ENCODE assay signal across 39 cellular contexts in the genomic region with DNA sequence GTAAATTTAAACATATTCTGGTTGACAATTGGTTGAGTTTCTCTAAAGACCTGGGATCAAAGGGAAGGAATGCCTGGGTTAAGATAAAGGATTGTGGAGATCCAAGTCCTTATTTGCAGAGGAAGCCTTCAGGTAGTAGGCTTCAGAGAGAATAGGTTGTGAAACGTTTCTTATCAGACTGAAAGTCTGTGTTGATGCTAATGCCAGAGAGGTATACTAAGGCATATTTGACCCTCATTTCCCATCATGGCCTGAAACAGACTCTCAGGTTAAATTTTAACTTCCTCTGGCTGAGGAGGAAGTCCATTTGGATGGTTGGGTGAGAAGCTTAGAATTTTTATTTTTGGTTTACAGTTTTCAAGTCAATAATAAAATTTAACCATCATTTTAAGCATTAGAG. TPM values are rescaled to one million over a fixed set of nuclear protein-coding genes. Genes with fewer than 3 reads are reported as not detected.
"Had no signal": no experiment of that assay in that cellular context is flagged by ENCODE, and none has a peak within 500 bp of the region (broad histone marks: within the 10 kb centered on the region; RNA-seq: fewer than 3 reads in every experiment).

No MANE protein-coding gene starts in this region.

- H3K4me3 Mint-ChIP-seq: activated B cell treated with CpG ODN at 0.5 μM for 24 hours; activated CD4-positive, alpha-beta memory T cell treated with anti-CD3 and anti-CD28 coated beads for 36 hours; activated naive CD4-positive, alpha-beta T cell treated with anti-CD3 and anti-CD28 coated beads for 36 hours; activated T-cell treated with anti-CD3 and anti-CD28 coated beads, Interleukin-2, amount 50 U/mL, for 4 hours; activated T-helper 1 cell treated with anti-CD3 and anti-CD28 coated beads, Interleukin-12 subunit alpha, Interleukin-12 subunit beta, Interleukin-2, Interleukin-4 antibody, amounts not matched to agents 30 ng/mL and 10 ng/mL and 1 ng/mL, durations not matched to agents 14 hours and 24 hours and 36 hours had no signal

- H3K4me1 Mint-ChIP-seq: activated B cell treated with CpG ODN at 0.5 μM for 24 hours had no signal

- H3K27ac ChIP-seq: adrenal gland, body of pancreas, breast epithelium, KMS-11, RWPE1, VCaP had no signal

- H3K9me3 ChIP-seq: adrenal gland, body of pancreas, breast epithelium had no signal

- FAIRE-seq: astrocyte, RCC 7860 had no signal

- H3K36me3 ChIP-seq: adrenal gland, breast epithelium had no signal

- DNase-seq: activated B cell treated with CpG ODN at 0.5 μM for 24 hours; activated CD4-positive, alpha-beta memory T cell treated with anti-CD3 and anti-CD28 coated beads for 36 hours; activated CD4-positive, alpha-beta T cell treated with anti-CD3 and anti-CD28 coated beads for 4 hours; activated CD4-positive, alpha-beta T cell treated with anti-CD3 and anti-CD28 coated beads, Interleukin-2, amount 50 U/mL, for 1 hour; activated CD4-positive, CD25-positive, alpha-beta regulatory T cell treated with anti-CD3 and anti-CD28 coated beads, Interleukin-2, amount 50 U/mL, for 72 hours; activated CD8-positive, alpha-beta memory T cell treated with anti-CD3 and anti-CD28 coated beads, Interleukin-2, amount 50 U/mL, for 4 hours; activated gamma-delta T cell treated with Interleukin-2 at 50 U/mL for 16 hours; activated naive CD4-positive, alpha-beta T cell treated with anti-CD3 and anti-CD28 coated beads for 36 hours; activated T-cell treated with anti-CD3 and anti-CD28 coated beads for 4 hours; activated T-cell treated with anti-CD3 and anti-CD28 coated beads, Interleukin-2, amount 50 U/mL, for 4 hours; adrenal gland; body of pancreas; MM.1S; MV-4-11; NCI-H1092; NCI-H1436 treated with DMSO at 0.1 percent for 48 hours; NCI-H1694 treated with DMSO at 0.1 percent for 48 hours; NCI-H2029; NCI-H345; NCI-H524 treated with DMSO at 0.1 percent for 48 hours; PC-3; SIG-M5; SW 1271; T-helper 1 cell; T-helper 2 cell; T-helper 9 cell had no signal

- H3K27me3 Mint-ChIP-seq: activated B cell treated with CpG ODN at 0.5 μM for 24 hours; activated CD4-positive, alpha-beta memory T cell treated with anti-CD3 and anti-CD28 coated beads for 36 hours had no signal

- H3K4me2 ChIP-seq: KMS-11 had no signal

- H3K36me3 Mint-ChIP-seq: activated CD4-positive, alpha-beta memory T cell treated with anti-CD3 and anti-CD28 coated beads for 36 hours; activated naive CD4-positive, alpha-beta T cell treated with anti-CD3 and anti-CD28 coated beads, Interleukin-2, amount 50 U/mL, for 72 hours had no signal

- H3K9ac ChIP-seq: KMS-11 had no signal

- H3K4me3 ChIP-seq: adrenal gland, body of pancreas, breast epithelium had no signal

- H3K4me1 ChIP-seq: adrenal gland, body of pancreas, breast epithelium had no signal

- H3K27me3 ChIP-seq: adrenal gland, body of pancreas, breast epithelium had no signal

- H3K9me3 Mint-ChIP-seq: activated B cell treated with CpG ODN at 0.5 μM for 24 hours; activated CD4-positive, alpha-beta memory T cell treated with anti-CD3 and anti-CD28 coated beads for 36 hours; activated naive CD4-positive, alpha-beta T cell treated with anti-CD3 and anti-CD28 coated beads for 36 hours; activated naive CD4-positive, alpha-beta T cell treated with anti-CD3 and anti-CD28 coated beads, Interleukin-2, amount 50 U/mL, for 72 hours; activated T-cell treated with anti-CD3 and anti-CD28 coated beads, Interleukin-2, amount 50 U/mL, for 4 hours; activated T-helper 1 cell treated with anti-CD3 and anti-CD28 coated beads, Interleukin-12 subunit alpha, Interleukin-12 subunit beta, Interleukin-2, Interleukin-4 antibody, amounts not matched to agents 30 ng/mL and 10 ng/mL and 1 ng/mL, durations not matched to agents 14 hours and 24 hours and 36 hours had no signal

- H3K27ac Mint-ChIP-seq: activated B cell treated with CpG ODN at 0.5 μM for 24 hours; activated CD4-positive, alpha-beta memory T cell treated with anti-CD3 and anti-CD28 coated beads for 36 hours; activated naive CD4-positive, alpha-beta T cell treated with anti-CD3 and anti-CD28 coated beads for 36 hours; activated naive CD4-positive, alpha-beta T cell treated with anti-CD3 and anti-CD28 coated beads, Interleukin-2, amount 50 U/mL, for 72 hours; activated T-helper 1 cell treated with anti-CD3 and anti-CD28 coated beads, Interleukin-12 subunit alpha, Interleukin-12 subunit beta, Interleukin-2, Interleukin-4 antibody, amounts not matched to agents 30 ng/mL and 10 ng/mL and 1 ng/mL, durations not matched to agents 14 hours and 24 hours and 36 hours had no signal

RNA-seq across cellular contexts. Expression of a gene that starts 48.1 kb away (rescaled TPM):
- total RNA-seq: activated B cell treated with CpG ODN at 0.5 μM for 24 hours; activated CD4-positive, alpha-beta memory T cell treated with anti-CD3 and anti-CD28 coated beads for 36 hours; activated naive CD4-positive, alpha-beta T cell treated with anti-CD3 and anti-CD28 coated beads for 36 hours; activated naive CD4-positive, alpha-beta T cell treated with anti-CD3 and anti-CD28 coated beads, Interleukin-2, amount 50 U/mL, for 72 hours; activated T-cell treated with anti-CD3 and anti-CD28 coated beads, Interleukin-2, amount 50 U/mL, for 4 hours; activated T-helper 1 cell treated with anti-CD3 and anti-CD28 coated beads, Interleukin-12 subunit alpha, Interleukin-12 subunit beta, Interleukin-2, Interleukin-4 antibody, amounts not matched to agents 30 ng/mL and 10 ng/mL and 1 ng/mL, durations not matched to agents 14 hours and 24 hours and 36 hours; adrenal gland; astrocyte; body of pancreas; breast epithelium; cardiac septum; LHCN-M2; NCI-H460; PC-3; Right ventricle myocardium inferior; SK-MEL-5 had no signal
- polyA plus RNA-seq: adrenal gland had no signal
